Comparison of ENCODE assay signal across 8 cellular contexts in the genomic region with DNA sequence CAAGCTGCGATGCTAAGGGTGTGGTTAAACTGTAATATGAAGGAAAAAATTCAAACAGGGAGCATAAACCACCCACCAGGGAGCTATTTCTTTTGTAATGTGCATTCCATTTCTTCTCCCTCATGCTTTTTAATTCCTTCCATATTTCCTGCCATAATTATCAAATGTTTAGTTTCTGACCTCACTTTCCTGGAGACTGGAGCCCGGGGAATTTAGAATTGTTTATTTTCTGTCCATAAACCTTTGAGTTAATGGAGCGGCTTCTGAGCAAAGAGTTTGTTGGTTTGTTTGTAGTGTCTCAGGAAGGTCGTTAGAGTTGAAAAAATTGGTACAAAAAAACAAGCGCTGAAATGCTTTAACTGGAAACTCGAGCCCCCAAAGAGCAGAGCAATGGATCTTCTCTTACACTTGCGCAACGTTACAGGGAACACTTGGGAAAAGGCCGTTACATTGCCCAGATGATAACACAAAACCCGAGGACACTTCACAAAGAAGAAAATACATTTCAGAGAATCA. TPM values are rescaled to one million over a fixed set of nuclear protein-coding genes. Genes with fewer than 3 reads are reported as not detected.
A peak's percentile ranks its signal among the peaks of the same experiment; 100 is the strongest.
DNase-seq lines count a peak whose midpoint lies in the region; ATAC-seq and TF ChIP-seq lines count a peak whose summit lies in the region.

No MANE protein-coding gene starts in this region.

- intact Hi-C loops in ovary (cut with DNase I), result loop anchor here in 1 of 4 donors (5.0 kb wide), 1 partner anchor 153 kb away; no protein-coding TSS in a partner anchor

- H4K20me1 ChIP-seq in SK-N-SH (ENCODE audit: insufficient read depth), result peaks cover 44% of the 10 kb centered on the region

- H3K27me3 ChIP-seq in SK-N-SH (ENCODE audit: insufficient read depth) (no peaks in the 10 kb centered on the region), ovary (no peaks in the 10 kb centered on the region)

- CTCF ChIA-PET in SK-N-SH (lab: Yijun Ruan, JAX), result interaction anchor here (0.7 to 2.2 kb wide), 8 partner anchors 13 to 346 kb away, joined by 3 to 9 read pairs (median 4); no protein-coding TSS in a partner anchor

- TF ChIP-seq RAD21 in SK-N-SH (IDR thresholded peaks at IDR 0.05; ENCODE audit: low read length), result no peak

- H3K4me3 ChIP-seq in SK-N-SH (ENCODE audit: low read depth in 2 of 2, low read length in 1 of 2), result peak overlapping the region; percentile 69 to 79
- peak overlapping the region; percentile 94 for H3K4me3 ChIP-seq in fibroblast of pulmonary artery (replicated peaks; ENCODE audit: low read depth, low read length)
- H3K4me3 ChIP-seq in ovary, result peak overlapping the region; percentile 89

- DNase-seq in Daoy (ENCODE audit: low read depth), result peak; percentile 34
- peak; percentile 22 for DNase-seq in SK-N-SH
- DNase-seq in fibroblast of pulmonary artery (ENCODE audit: low read depth), result peak; percentile 67
- peak in 1 of 5 donors; percentile 35 for DNase-seq in ovary
- no peak for DNase-seq in amygdala (lab: John Stamatoyannopoulos, UW)
- DNase-seq in NCI-H1092 treated with DMSO at 0.1 percent for 48 hours (lab: John Stamatoyannopoulos, UW), result no peak
- no peak for DNase-seq in caudate nucleus (lab: John Stamatoyannopoulos, UW)

- H3K9me3 ChIP-seq in SK-N-SH (no peaks in the 10 kb centered on the region), ovary (no peaks in the 10 kb centered on the region)

- WGBS in SK-N-SH (ENCODE audit: low lambda C conversion rate), result 4% methylated on average over 10 of the region's 10 CpGs
- WGBS in ovary, 3 donors, result 1 to 4% (median 2%) methylated on average over 10 of the region's 10 CpGs

- no peaks in the 10 kb centered on the region for H3K9me2 ChIP-seq in SK-N-SH

- peak overlapping the region; percentile 93 for H3K4me2 ChIP-seq in SK-N-SH

- TF ChIP-seq EP300 in SK-N-SH (IDR thresholded peaks at IDR 0.05; ENCODE audit: borderline replicate concordance in 1 of 2, low read depth in 1 of 2, low read length in 1 of 2) (no peak), ovary (IDR thresholded peaks at IDR 0.05) (no peak)

- peaks cover 28 to 32% of the 10 kb centered on the region in 2 experiments for H3K4me1 ChIP-seq in SK-N-SH (ENCODE audit: control insufficient read depth in 1 of 2, insufficient read depth in 2 of 2, low read depth in 1 of 2, low read length in 1 of 2)
- H3K4me1 ChIP-seq in ovary (ENCODE audit: insufficient read depth), result peaks cover 16% of the 10 kb centered on the region

- no peak for ATAC-seq in GM19324 (IDR thresholded peaks at IDR 0.05; ENCODE audit: low FRiP score, unreplicated experiment)

- TF ChIP-seq POLR2A in ovary (IDR thresholded peaks at IDR 0.05), result no peak

- H3K36me3 ChIP-seq in SK-N-SH (replicated peaks in 1 of 2; ENCODE audit: control insufficient read depth in 1 of 2, insufficient read depth in 2 of 2, low read length in 1 of 2), result peaks cover 17 to 44% of the 10 kb centered on the region in 2 experiments
- H3K36me3 ChIP-seq in ovary, result no peaks in the 10 kb centered on the region

- H3F3A ChIP-seq in SK-N-SH (replicated peaks; ENCODE audit: insufficient read depth), result peaks cover 18% of the 10 kb centered on the region

- H3K27ac ChIP-seq in SK-N-SH (ENCODE audit: low read depth in 2 of 2, low read length in 1 of 2) (peak overlapping the region; percentile 45 to 87), ovary (peak overlapping the region; percentile 80 to 85), caudate nucleus (ENCODE audit: low read depth, low read length) (no peak overlapping the region)

- peak overlapping the region; percentile 93 for H3K9ac ChIP-seq in SK-N-SH

- TF ChIP-seq CTCF in SK-N-SH (IDR thresholded peaks at IDR 0.05) (no peak), fibroblast of pulmonary artery (IDR thresholded peaks at IDR 0.05; ENCODE audit: low read length, missing control alignments) (no peak), ovary (IDR thresholded peaks at IDR 0.05) (no peak)

- POLR2A ChIA-PET in SK-N-SH (lab: Yijun Ruan, JAX), result interaction anchor here (1.0 to 1.5 kb wide), 2 partner anchors 17 to 146 kb away, joined by 3 read pairs; a partner anchor contains a TSS

- peaks cover 61% of the 10 kb centered on the region for H3K79me2 ChIP-seq in SK-N-SH (ENCODE audit: insufficient read depth)

- no peak overlapping the region for H2AFZ ChIP-seq in SK-N-SH (ENCODE audit: low read depth)

TF ChIP-seq in SK-N-SH, 30 proteins besides CTCF, POLR2A, EP300 and RAD21:
- TF ChIP-seq SIN3A (IDR thresholded peaks at IDR 0.05; ENCODE audit: borderline replicate concordance, low read depth, low read length), result peak; percentile 12; the same call in 1 of the 2 replicates
- TF ChIP-seq, protein P1, sequence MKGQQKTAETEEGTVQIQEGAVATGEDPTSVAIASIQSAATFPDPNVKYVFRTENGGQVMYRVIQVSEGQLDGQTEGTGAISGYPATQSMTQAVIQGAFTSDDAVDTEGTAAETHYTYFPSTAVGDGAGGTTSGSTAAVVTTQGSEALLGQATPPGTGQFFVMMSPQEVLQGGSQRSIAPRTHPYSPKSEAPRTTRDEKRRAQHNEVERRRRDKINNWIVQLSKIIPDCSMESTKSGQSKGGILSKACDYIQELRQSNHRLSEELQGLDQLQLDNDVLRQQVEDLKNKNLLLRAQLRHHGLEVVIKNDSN (IDR thresholded peaks at IDR 0.05; ENCODE audit: borderline replicate concordance, low read depth), result no peak
- peak; percentile 44; the same call in 1 of the 2 replicates for TF ChIP-seq TCF12 (IDR thresholded peaks at IDR 0.05)

RNA-seq across cellular contexts. Expression of a gene that starts 1.0 kb away (rescaled TPM):
- 476 and 490 TPM in 2 replicates for total RNA-seq in Daoy (2014; rRNA removed; shearing (Covaris generic))
- polyA plus RNA-seq in SK-N-SH (2012; rRNA removed) (329 and 454 TPM in 2 replicates), ovary (100 to 1,000 TPM; 104 to 357 TPM)
- 409 and 444 TPM in 2 replicates for polyA plus RNA-seq in SK-N-SH (2012; cell fraction: cytosol; rRNA removed)
- 657 and 858 TPM in 2 replicates for polyA plus RNA-seq in SK-N-SH (2012; cell fraction: nucleus; rRNA removed)
- total RNA-seq in ovary, result 100 to 1,000 TPM in 5 of 7 donors, 10 to 100 TPM in 2; 98.0 to 296 (median 204) TPM

Comparison
In these comparisons a context has a peak if more than half of its experiments do, and no peak if none do; other contexts are left out.
1. DNase-seq: peak in Daoy (single experiment), SK-N-SH (single experiment) and fibroblast of pulmonary artery (single experiment); none in amygdala (0 of 56), NCI-H1092 treated with DMSO at 0.1 percent for 48 hours (single experiment) and caudate nucleus (0 of 61).
2. Peak in every context shown above with its lines, with median percentiles within 50 percentile points of each other: H3K4me3 ChIP-seq.